6 cellular contexts compared by ENCODE assay signal in the genomic region with DNA sequence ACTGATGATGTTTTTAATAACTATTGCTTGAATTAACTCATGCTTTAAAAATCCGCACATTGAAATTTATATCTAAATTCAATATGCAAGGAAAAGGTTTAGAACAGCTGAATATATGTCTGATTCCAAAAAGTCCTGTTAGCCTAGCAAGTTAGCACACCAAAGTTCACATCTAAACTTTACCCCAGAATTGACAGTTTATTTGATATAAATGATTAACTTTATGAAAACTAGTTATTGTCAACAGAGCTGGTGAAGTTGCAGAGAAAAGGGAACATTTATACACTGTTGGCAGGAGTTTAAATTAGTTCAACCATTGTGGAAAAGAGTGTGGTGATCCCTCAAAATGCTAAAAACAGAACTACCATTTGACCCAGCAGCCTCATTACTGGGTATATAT.
"Had no signal": no experiment of that assay in that cellular context is flagged by ENCODE, and none has a peak within 500 bp of the region (broad histone marks: within the 10 kb centered on the region; RNA-seq: fewer than 3 reads in every experiment).

No MANE protein-coding gene starts in this region.

- H3K4me3 ChIP-seq: K562 had no signal

- DNase-seq: IMR-90, KBM-7, KG1 had no signal

- ATAC-seq: K562 had no signal

- FAIRE-seq: HTR-8/SVneo, K562 had no signal

- H3K27ac ChIP-seq: HL-60 had no signal
